ENCODE assay signal across 16 cellular contexts in the genomic region with DNA sequence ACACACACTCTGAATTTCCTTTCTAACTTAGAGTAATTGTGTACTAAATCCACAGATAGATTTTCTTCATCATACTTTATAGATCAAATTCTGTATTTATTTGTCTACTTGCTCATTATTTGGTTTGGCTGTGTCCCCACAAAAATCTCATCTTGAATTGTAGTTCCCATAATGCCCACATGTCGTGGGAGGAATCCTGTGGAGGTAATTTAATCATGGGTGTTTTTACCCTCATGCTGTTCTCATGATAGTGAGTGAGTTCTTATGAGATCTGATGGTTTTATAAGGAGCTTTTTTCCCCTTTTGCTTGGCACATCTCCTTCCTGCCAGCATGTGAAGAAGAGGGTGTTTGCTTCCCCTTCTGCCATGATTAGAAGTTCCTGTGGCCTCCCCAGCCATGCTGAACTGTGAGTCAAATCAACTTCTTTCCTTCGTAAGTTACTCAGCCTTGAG.
A peak's percentile ranks its signal among the peaks of the same experiment; 100 is the strongest.
DNase-seq lines count a peak whose midpoint lies in the region; ATAC-seq and TF ChIP-seq lines count a peak whose summit lies in the region.
"Had no signal": no experiment of that assay in that cellular context is flagged by ENCODE, and none has a peak within 500 bp of the region (broad histone marks: within the 10 kb centered on the region; RNA-seq: fewer than 3 reads in every experiment).

No MANE protein-coding gene starts in this region.

- no peak overlapping the region for H3K9ac ChIP-seq in fibroblast of lung (ENCODE audit: insufficient read depth, low read length)

- H3K36me3 ChIP-seq in fibroblast of lung (ENCODE audit: control insufficient read depth, insufficient read depth, low read length) = no peaks in the 10 kb centered on the region
- H3K36me3 ChIP-seq: adrenal gland, esophagus muscularis mucosa, left lung had no signal

- H3K27me3 Mint-ChIP-seq in type B pancreatic cell = no peaks in the 10 kb centered on the region
- H3K27me3 Mint-ChIP-seq: activated CD8-positive, alpha-beta T cell treated with anti-CD3 and anti-CD28 coated beads for 36 hours; activated T-helper 17 cell treated with anti-CD3 and anti-CD28 coated beads, Interleukin-2, amount 50 U/mL, for 72 hours; naive B cell had no signal

- no peaks in the 10 kb centered on the region for H3K36me3 Mint-ChIP-seq in type B pancreatic cell

- no peak overlapping the region for H3K4me3 Mint-ChIP-seq in type B pancreatic cell
- H3K4me3 Mint-ChIP-seq: activated CD8-positive, alpha-beta T cell treated with anti-CD3 and anti-CD28 coated beads for 36 hours; activated T-helper 17 cell treated with anti-CD3 and anti-CD28 coated beads, Interleukin-2, amount 50 U/mL, for 72 hours; naive B cell had no signal

- no peak overlapping the region for H3K4me3 ChIP-seq in fibroblast of lung (replicated peaks in 1 of 4; ENCODE audit: control extremely low read depth in 1 of 4, insufficient read depth in 1 of 4, low read depth in 3 of 4, low read length in 4 of 4)
- H3K4me3 ChIP-seq: adrenal gland, esophagus muscularis mucosa, left lung had no signal

- no peaks in the 10 kb centered on the region for H4K20me1 ChIP-seq in fibroblast of lung (ENCODE audit: control insufficient read depth, extremely low read depth, insufficient read depth, low read length)

- no peak overlapping the region for H3K27ac Mint-ChIP-seq in type B pancreatic cell
- H3K27ac Mint-ChIP-seq: activated CD8-positive, alpha-beta T cell treated with anti-CD3 and anti-CD28 coated beads for 36 hours; activated T-helper 17 cell treated with anti-CD3 and anti-CD28 coated beads, Interleukin-2, amount 50 U/mL, for 72 hours had no signal

- no peak overlapping the region for H3K4me2 ChIP-seq in fibroblast of lung (ENCODE audit: extremely low read depth, insufficient read depth, low read length)

- H3K27ac ChIP-seq in fibroblast of lung (ENCODE audit: insufficient read depth, low read length) = no peak overlapping the region
- H3K27ac ChIP-seq: adrenal gland, esophagus muscularis mucosa, left lung had no signal

- H3K4me1 ChIP-seq in fibroblast of lung (ENCODE audit: control insufficient read depth, extremely low read depth, insufficient read depth, low read length) = no peaks in the 10 kb centered on the region
- H3K4me1 ChIP-seq: adrenal gland, left lung had no signal

- no peaks in the 10 kb centered on the region for H3K9me3 Mint-ChIP-seq in type B pancreatic cell

- H3K79me2 ChIP-seq in fibroblast of lung (ENCODE audit: control insufficient read depth, insufficient read depth, low read length) = no peaks in the 10 kb centered on the region

- no peaks in the 10 kb centered on the region for H3K9me3 ChIP-seq in fibroblast of lung (ENCODE audit: control insufficient read depth, insufficient read depth, low read depth, low read length)
- H3K9me3 ChIP-seq: adrenal gland, esophagus muscularis mucosa had no signal

- no peak for TF ChIP-seq CTCF in fibroblast of lung (conservative IDR thresholded peaks at IDR 0.05 in 1 of 2, IDR thresholded peaks at IDR 0.05 in 1 of 2; ENCODE audit: low read depth in 1 of 2, low read length in 2 of 2)
- peak; percentile 54 for TF ChIP-seq CTCF in type B pancreatic cell (conservative IDR thresholded peaks at IDR 0.05)

- no peaks in the 10 kb centered on the region for H3K27me3 ChIP-seq in fibroblast of lung (ENCODE audit: control insufficient read depth, insufficient read depth, low read length)
- H3K27me3 ChIP-seq: adrenal gland, esophagus muscularis mucosa, left lung had no signal

- H2AFZ ChIP-seq in fibroblast of lung (ENCODE audit: low read length) = peak overlapping the region; percentile 3

- DNase-seq in NCI-H748 (lab: John Stamatoyannopoulos, UW; ENCODE audit: unreplicated experiment) = peak; percentile 41
- DNase-seq in NCI-H748 treated with DMSO at 0.1 percent for 48 hours (lab: John Stamatoyannopoulos, UW) = no peak
- DNase-seq in RPMI7951 (ENCODE audit: low read depth) = peak; percentile 21
- DNase-seq in fibroblast of lung (ENCODE audit: low read depth in 2 of 2) = peak; percentile 47 to 69
- DNase-seq in type B pancreatic cell (ENCODE audit: extremely low spot score, unreplicated experiment) = no peak
- DNase-seq in GM03348 (ENCODE audit: low spot score) = no peak
- DNase-seq: activated CD8-positive, alpha-beta T cell treated with anti-CD3 and anti-CD28 coated beads for 36 hours; adrenal gland; COR-L47; cortex of kidney; left lung; naive B cell had no signal

- H3K4me1 Mint-ChIP-seq in type B pancreatic cell (ENCODE audit: unreplicated experiment) = peaks cover 5% of the 10 kb centered on the region
- H3K4me1 Mint-ChIP-seq: activated T-helper 17 cell treated with anti-CD3 and anti-CD28 coated beads, Interleukin-2, amount 50 U/mL, for 72 hours; naive B cell had no signal

- no peak for ATAC-seq in GM21619 (IDR thresholded peaks at IDR 0.05; ENCODE audit: unreplicated experiment)
- no peak for ATAC-seq in HG02763 (IDR thresholded peaks at IDR 0.05; ENCODE audit: unreplicated experiment)
- ATAC-seq: activated CD8-positive, alpha-beta T cell treated with anti-CD3 and anti-CD28 coated beads for 36 hours; activated T-helper 17 cell treated with anti-CD3 and anti-CD28 coated beads, Interleukin-2, amount 50 U/mL, for 72 hours; left lung had no signal

Comparison
In these comparisons a context has a peak if more than half of its experiments do, and no peak if none do; other contexts are left out.
1. DNase-seq: peak in NCI-H748 (single experiment), RPMI7951 (single experiment) and fibroblast of lung (2 of 2); none in NCI-H748 treated with DMSO at 0.1 percent for 48 hours (single experiment), type B pancreatic cell (single experiment) and GM03348 (single experiment).